Comparison of ENCODE assay signal across 17 cellular contexts in genomic region chr6:89596484-89596883, GRCh38. TPM values are rescaled to one million over a fixed set of nuclear protein-coding genes. Genes with fewer than 3 reads are reported as not detected.
A peak's percentile ranks its signal among the peaks of the same experiment; 100 is the strongest.
DNase-seq lines count a peak whose midpoint lies in the region; ATAC-seq and TF ChIP-seq lines count a peak whose summit lies in the region.
"Had no signal": no experiment of that assay in that cellular context is flagged by ENCODE, and none has a peak within 500 bp of the region (broad histone marks: within the 10 kb centered on the region; RNA-seq: fewer than 3 reads in every experiment).

No MANE protein-coding gene starts in this region.

- H3K4me1 ChIP-seq in CD4-positive, alpha-beta memory T cell (ENCODE audit: insufficient read depth, low read length) = peaks cover 11% of the 10 kb centered on the region
- H3K4me1 ChIP-seq: A549, lower lobe of right lung, neural progenitor cell, Peyer's patch, upper lobe of left lung had no signal

- H3K36me3 Mint-ChIP-seq in CD4-positive, alpha-beta memory T cell = peaks cover 0 to 10% of the 10 kb centered on the region in 2 donors
- H3K36me3 Mint-ChIP-seq in effector memory CD8-positive, alpha-beta T cell (ENCODE audit: insufficient read depth) = peaks cover 3% of the 10 kb centered on the region
- H3K36me3 Mint-ChIP-seq in CD14-positive monocyte = no peaks in the 10 kb centered on the region

- TF ChIP-seq CTCF in CD14-positive monocyte (IDR thresholded peaks at IDR 0.05) = no peak

- H3K4me3 Mint-ChIP-seq in CD4-positive, alpha-beta memory T cell = no peak overlapping the region
- no peak overlapping the region for H3K4me3 Mint-ChIP-seq in effector memory CD8-positive, alpha-beta T cell
- no peak overlapping the region for H3K4me3 Mint-ChIP-seq in CD14-positive monocyte
- H3K4me3 Mint-ChIP-seq: neural progenitor cell had no signal

- H3K36me3 ChIP-seq in CD4-positive, alpha-beta memory T cell (ENCODE audit: insufficient read depth, low read length) = no peaks in the 10 kb centered on the region
- H3K36me3 ChIP-seq: lower lobe of right lung, neural progenitor cell, Peyer's patch, upper lobe of left lung had no signal

- H3K4me3 ChIP-seq in CD4-positive, alpha-beta memory T cell (ENCODE audit: low read length in 2 of 2) = no peak overlapping the region
- H3K4me3 ChIP-seq: A549, lower lobe of right lung, neural progenitor cell, Peyer's patch, upper lobe of left lung had no signal

- peak overlapping the region in 6 of 7 donors; percentile 12 to 88 (median 68) for H3K27ac Mint-ChIP-seq in CD4-positive, alpha-beta memory T cell
- H3K27ac Mint-ChIP-seq in effector memory CD8-positive, alpha-beta T cell = peak overlapping the region; percentile 19 to 77
- peak overlapping the region in 1 of 7 donors; percentile 22 for H3K27ac Mint-ChIP-seq in CD14-positive monocyte
- H3K27ac Mint-ChIP-seq: neural progenitor cell had no signal

- no peak overlapping the region for H3K27ac ChIP-seq in CD4-positive, alpha-beta memory T cell (ENCODE audit: low read depth, low read length)
- H3K27ac ChIP-seq: A549, lower lobe of right lung, neural progenitor cell, Peyer's patch, upper lobe of left lung had no signal

- POLR2A ChIA-PET in CD4-positive, alpha-beta memory T cell (lab: Charles Lee; ENCODE audit: partially characterized antibody) = no interaction called here

- H3K27me3 Mint-ChIP-seq in CD4-positive, alpha-beta memory T cell = no peaks in the 10 kb centered on the region
- H3K27me3 Mint-ChIP-seq in effector memory CD8-positive, alpha-beta T cell = no peaks in the 10 kb centered on the region
- no peaks in the 10 kb centered on the region for H3K27me3 Mint-ChIP-seq in CD14-positive monocyte (ENCODE audit: low read depth in 3 of 3)

- peak; percentile 17 for DNase-seq in NCI-H82 (lab: John Stamatoyannopoulos, UW)
- DNase-seq in NCI-H82 treated with DMSO at 0.1 percent for 48 hours (lab: John Stamatoyannopoulos, UW; ENCODE audit: unreplicated experiment) = no peak
- DNase-seq in CD4-positive, alpha-beta memory T cell = no peak
- peak; percentile 24 for DNase-seq in RPMI7951 (ENCODE audit: low read depth)
- no peak for DNase-seq in effector memory CD8-positive, alpha-beta T cell
- no peak for DNase-seq in NCI-H1417 (lab: John Stamatoyannopoulos, UW)
- DNase-seq in NCI-H1092 treated with DMSO at 0.1 percent for 48 hours (lab: John Stamatoyannopoulos, UW) = no peak
- no peak for DNase-seq in CD14-positive monocyte (ENCODE audit: low spot score)
- DNase-seq: activated naive CD4-positive, alpha-beta T cell treated with anti-CD3 and anti-CD28 coated beads, Interleukin-2, amount 50 U/mL, for 16 hours; lower lobe of right lung; NCI-H1436; NCI-H524; Peyer's patch; stimulated activated CD4-positive, alpha-beta T cell treated with anti-CD3 and anti-CD28 coated beads, Interleukin-1b, Interleukin-23, amount 100 ng/mL, for 48 hours; upper lobe of left lung had no signal

- peaks cover 11 to 19% (median 15%) of the 10 kb centered on the region in 4 donors for H3K4me1 Mint-ChIP-seq in CD4-positive, alpha-beta memory T cell
- peaks cover 6 to 8% of the 10 kb centered on the region in 2 donors for H3K4me1 Mint-ChIP-seq in effector memory CD8-positive, alpha-beta T cell (ENCODE audit: low read depth in 2 of 2)
- peaks cover 14% of the 10 kb centered on the region for H3K4me1 Mint-ChIP-seq in CD14-positive monocyte
- H3K4me1 Mint-ChIP-seq: neural progenitor cell had no signal

- H3K9me3 Mint-ChIP-seq in CD4-positive, alpha-beta memory T cell = peaks cover 0 to 4% (median under 1%) of the 10 kb centered on the region in 8 donors
- H3K9me3 Mint-ChIP-seq in effector memory CD8-positive, alpha-beta T cell = no peaks in the 10 kb centered on the region
- H3K9me3 Mint-ChIP-seq in CD14-positive monocyte = peaks cover 0 to 5% (median 2%) of the 10 kb centered on the region in 7 donors
- H3K9me3 Mint-ChIP-seq: neural progenitor cell had no signal

- H3K27me3 ChIP-seq in CD4-positive, alpha-beta memory T cell (ENCODE audit: insufficient read depth, low read length) = no peaks in the 10 kb centered on the region
- H3K27me3 ChIP-seq: neural progenitor cell, Peyer's patch, upper lobe of left lung had no signal

- H3K9me3 ChIP-seq in CD4-positive, alpha-beta memory T cell (ENCODE audit: control insufficient read depth in 1 of 2, low read length in 2 of 2) = no peaks in the 10 kb centered on the region
- H3K9me3 ChIP-seq: A549, lower lobe of right lung, Peyer's patch, upper lobe of left lung had no signal

- CTCF ChIA-PET in CD4-positive, alpha-beta memory T cell (lab: Charles Lee; ENCODE audit: partially characterized antibody) = no interaction called here

- no peak for ATAC-seq in effector memory CD8-positive, alpha-beta T cell (replicated peaks)
- ATAC-seq: A549 had no signal

- intact Hi-C loops in CD4-positive, alpha-beta memory T cell (cut with micrococcal nuclease) = no loop called here
- intact Hi-C loops in CD14-positive monocyte (cut with micrococcal nuclease) = no loop called here

RNA-seq across cellular contexts. Expression of gene LYRM2, which starts 42.1 kb away (rescaled TPM):
- total RNA-seq in CD4-positive, alpha-beta memory T cell = 10 to 100 TPM; 31.8 to 36.7 TPM
- 10 to 100 TPM; 73.1 to 73.3 TPM for polyA plus RNA-seq in CD4-positive, alpha-beta memory T cell
- 24.5 and 29.1 TPM in 2 replicates for total RNA-seq in RPMI7951 (2014; rRNA removed; shearing (Covaris generic))
- 10 to 100 TPM; 58.1 to 64.0 TPM for polyA plus RNA-seq in CD14-positive monocyte

Comparison
In these comparisons a context has a peak if more than half of its experiments do, and no peak if none do; other contexts are left out.
1. DNase-seq: peak in NCI-H82 (single experiment) and RPMI7951 (single experiment); none in NCI-H82 treated with DMSO at 0.1 percent for 48 hours (single experiment), CD4-positive, alpha-beta memory T cell (0 of 5), effector memory CD8-positive, alpha-beta T cell (0 of 3), NCI-H1417 (0 of 3), NCI-H1092 treated with DMSO at 0.1 percent for 48 hours (single experiment) and CD14-positive monocyte (single experiment).